ENCODE assay signal across 1 cellular context in the genomic region with DNA sequence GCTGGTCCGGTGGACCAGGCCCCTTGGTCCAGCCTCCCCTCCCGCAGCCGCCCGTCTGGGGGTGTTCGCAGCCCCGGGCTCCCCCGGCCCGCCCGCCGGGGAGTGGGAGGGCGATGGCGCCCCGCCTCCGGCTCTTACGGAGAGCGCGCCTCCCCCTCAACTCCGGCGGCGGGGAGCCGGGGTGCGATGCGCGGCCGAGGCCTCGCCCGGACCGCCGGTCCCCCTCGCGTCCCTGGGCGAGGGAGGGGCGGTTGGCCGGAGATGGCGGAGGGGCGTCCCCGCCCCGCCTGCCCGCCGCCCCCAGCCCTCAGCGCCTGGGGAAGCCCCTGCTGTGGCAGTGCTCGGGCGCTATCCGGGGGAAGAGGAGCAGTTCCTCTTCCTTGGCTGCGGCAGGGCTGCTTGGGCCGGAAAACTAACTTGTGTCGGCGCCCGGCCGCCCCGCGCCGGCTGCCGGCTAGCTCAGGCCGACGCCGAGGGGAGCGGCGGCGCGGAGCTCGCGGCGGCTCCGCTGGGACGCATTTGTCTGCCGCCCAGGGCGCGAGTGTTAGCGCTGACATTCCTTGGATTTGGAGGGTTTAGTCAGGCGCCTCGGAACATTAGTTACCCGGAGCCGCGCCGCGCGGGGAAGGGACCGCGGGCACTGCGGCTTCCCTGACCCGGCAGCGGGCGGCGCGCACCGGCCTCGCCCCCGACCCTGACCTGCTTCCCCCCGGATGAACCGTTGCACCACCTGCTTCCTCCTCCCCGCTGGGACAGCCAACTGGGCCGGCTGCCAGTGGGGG.
A peak's percentile ranks its signal among the peaks of the same experiment; 100 is the strongest.
TF ChIP-seq lines count a peak whose summit lies in the region.

No MANE protein-coding gene starts in this region.

TF ChIP-seq in H1, 55 proteins besides CTCF, POLR2A, EP300 and RAD21:
- TF ChIP-seq ASH2L (IDR thresholded peaks at IDR 0.05; ENCODE audit: low read length), result peak; percentile 94
- peak; percentile 64; the same call in 1 of the 2 replicates for TF ChIP-seq TEAD4 (IDR thresholded peaks at IDR 0.05; ENCODE audit: low read depth, low read length)
- TF ChIP-seq PHF8 (conservative IDR thresholded peaks at IDR 0.05; ENCODE audit: low read depth, low read length), result peak; percentile 61; the same call in 1 of the 2 replicates
- TF ChIP-seq KDM4A (IDR thresholded peaks at IDR 0.05; ENCODE audit: low read depth, low read length, severe bottlenecking), result peak; percentile 4
- peak in 1 of 2 experiments; percentile 70; a peak in 2 of 4 replicates for TF ChIP-seq SIN3A (conservative IDR thresholded peaks at IDR 0.05 in 1 of 2, IDR thresholded peaks at IDR 0.05 in 1 of 2; ENCODE audit: low read depth in 1 of 2, low read length in 2 of 2)
- TF ChIP-seq, protein P1, sequence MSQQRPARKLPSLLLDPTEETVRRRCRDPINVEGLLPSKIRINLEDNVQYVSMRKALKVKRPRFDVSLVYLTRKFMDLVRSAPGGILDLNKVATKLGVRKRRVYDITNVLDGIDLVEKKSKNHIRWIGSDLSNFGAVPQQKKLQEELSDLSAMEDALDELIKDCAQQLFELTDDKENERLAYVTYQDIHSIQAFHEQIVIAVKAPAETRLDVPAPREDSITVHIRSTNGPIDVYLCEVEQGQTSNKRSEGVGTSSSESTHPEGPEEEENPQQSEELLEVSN (IDR thresholded peaks at IDR 0.05), result 0 out of 2 replicates have a peak, but pooled peaks have one; percentile 25
- peak; percentile 75; the same call in 1 of the 2 replicates for TF ChIP-seq RBBP5 (IDR thresholded peaks at IDR 0.05; ENCODE audit: borderline replicate concordance, low read depth, low read length)
- no peak for TF ChIP-seq CHD2 (IDR thresholded peaks at IDR 0.05; ENCODE audit: low read length)
- no peak for TF ChIP-seq POLR2AphosphoS5 (IDR thresholded peaks at IDR 0.05; ENCODE audit: low read depth, low read length)
- TF ChIP-seq YY1 (IDR thresholded peaks at IDR 0.05; ENCODE audit: low read depth, low read length), result no peak
- peak; percentile 56 for TF ChIP-seq TAF1 (IDR thresholded peaks at IDR 0.05; ENCODE audit: low read depth, low read length)
- TF ChIP-seq RNF2 (IDR thresholded peaks at IDR 0.05; ENCODE audit: borderline replicate concordance, low read depth, low read length, missing control alignments, poor library complexity, severe bottlenecking), result no peak
- 0 out of 2 replicates have a peak, but pooled peaks have one; percentile 28 for TF ChIP-seq TBP (IDR thresholded peaks at IDR 0.05; ENCODE audit: low read depth, low read length)
- TF ChIP-seq, protein P2, sequence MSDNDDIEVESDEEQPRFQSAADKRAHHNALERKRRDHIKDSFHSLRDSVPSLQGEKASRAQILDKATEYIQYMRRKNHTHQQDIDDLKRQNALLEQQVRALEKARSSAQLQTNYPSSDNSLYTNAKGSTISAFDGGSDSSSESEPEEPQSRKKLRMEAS (IDR thresholded peaks at IDR 0.05), result peak; percentile 38
- TF ChIP-seq CEBPB (IDR thresholded peaks at IDR 0.05; ENCODE audit: low read depth, low read length), result no peak
